8 cellular contexts compared by ENCODE assay signal in genomic region chrX:16771483-16772398, GRCh38. TPM values are rescaled to one million over a fixed set of nuclear protein-coding genes. Genes with fewer than 3 reads are reported as not detected.
DNase-seq lines count a peak whose midpoint lies in the region; ATAC-seq and TF ChIP-seq lines count a peak whose summit lies in the region.

No MANE protein-coding gene starts in this region.

- DNase-seq in BE2C (peak; percentile 58), HS-5 (ENCODE audit: low read depth) (peak; percentile 39), SK-MEL-5 (ENCODE audit: low read depth, low spot score) (peak; percentile 72), gastrocnemius medialis (no peak), tibial artery (no peak)
- no peak for DNase-seq in stimulated activated CD8-positive, alpha-beta memory T cell treated with anti-CD3 and anti-CD28 coated beads, Interleukin-4, amount 100 ng/mL, for 48 hours

- TF ChIP-seq POLR2A in gastrocnemius medialis (IDR thresholded peaks at IDR 0.05): no peak

- intact Hi-C loops in gastrocnemius medialis (cut with DNase I; ENCODE audit: low total_unique reads) (no loop called here), tibial artery (cut with DNase I; ENCODE audit: low total_unique reads) (no loop called here)

- no peaks in the 10 kb centered on the region for H3K27me3 ChIP-seq in BE2C
- no peaks in the 10 kb centered on the region for H3K27me3 ChIP-seq in iPS-15b (ENCODE audit: control insufficient read depth, insufficient read depth, low read length)
- H3K27me3 ChIP-seq in gastrocnemius medialis: no peaks in the 10 kb centered on the region
- H3K27me3 ChIP-seq in tibial artery: no peaks in the 10 kb centered on the region

- H3K36me3 ChIP-seq in BE2C: no peaks in the 10 kb centered on the region
- H3K36me3 ChIP-seq in iPS-15b (ENCODE audit: control insufficient read depth, insufficient read depth, low read length): no peaks in the 10 kb centered on the region
- H3K36me3 ChIP-seq in gastrocnemius medialis: no peaks in the 10 kb centered on the region
- no peaks in the 10 kb centered on the region for H3K36me3 ChIP-seq in tibial artery

- H3K9me3 ChIP-seq in BE2C (no peaks in the 10 kb centered on the region), iPS-15b (ENCODE audit: control insufficient read depth, insufficient read depth, low read length) (peaks cover 5% of the 10 kb centered on the region), gastrocnemius medialis (no peaks in the 10 kb centered on the region), tibial artery (no peaks in the 10 kb centered on the region)

- H3K27ac ChIP-seq in gastrocnemius medialis (no peak overlapping the region), tibial artery (no peak overlapping the region)

- peak overlapping the region; percentile 47 for H3K9ac ChIP-seq in iPS-15b (ENCODE audit: low read depth, low read length)

- TF ChIP-seq CTCF in BE2C (IDR thresholded peaks at IDR 0.05; ENCODE audit: low read depth, low read length): no peak
- no peak for TF ChIP-seq CTCF in gastrocnemius medialis (IDR thresholded peaks at IDR 0.05 in 4 of 5, conservative IDR thresholded peaks at IDR 0.05 in 1 of 5)
- no peak for TF ChIP-seq CTCF in tibial artery (IDR thresholded peaks at IDR 0.05)

- H3K4me1 ChIP-seq in BE2C (peaks cover 7% of the 10 kb centered on the region), iPS-15b (ENCODE audit: control insufficient read depth, insufficient read depth, low read length) (peaks cover 11% of the 10 kb centered on the region), gastrocnemius medialis (no peaks in the 10 kb centered on the region), tibial artery (no peaks in the 10 kb centered on the region)

- H3K4me3 ChIP-seq in BE2C (ENCODE audit: low read depth, low read length) (no peak overlapping the region), iPS-15b (ENCODE audit: low read depth, low read length) (no peak overlapping the region), gastrocnemius medialis (no peak overlapping the region), tibial artery (no peak overlapping the region)

- in situ Hi-C loops in SK-MEL-5 (cut with HindIII; ENCODE audit: low pct_unique_long_range_greater_than_20kb, low sequenced_read_pairs) (no loop called here), gastrocnemius medialis (cut with MboI; ENCODE audit: low sequenced_read_pairs in 4 of 4) (no loop called here)

- ATAC-seq in gastrocnemius medialis (no peak), HG02798 (IDR thresholded peaks at IDR 0.05; ENCODE audit: poor library complexity, unreplicated experiment) (no peak)

RNA-seq across cellular contexts. Expression of gene TXLNG, which starts 14.5 kb away (rescaled TPM):
- polyA plus RNA-seq in BE2C (2012; ENCODE audit: insufficient read depth, insufficient read length, low read depth): 19.3 TPM
- total RNA-seq in SK-MEL-5 (2014; rRNA removed; shearing (Covaris generic)): 14.7 and 15.3 TPM in 2 replicates
- 16.8 and 24.1 TPM in 2 replicates for polyA plus RNA-seq in SK-MEL-5 (2015; cell fraction: cytosol; rRNA removed)
- 30.0 and 51.3 TPM in 2 replicates for polyA plus RNA-seq in SK-MEL-5 (2015; cell fraction: nucleus; rRNA removed)
- 10 to 100 TPM in 2 of 4 donors, 1 to 10 TPM in 2; 6.9 to 16.9 (median 9.6) TPM for total RNA-seq in gastrocnemius medialis

RNA-seq across cellular contexts. Expression of gene SYAP1, which starts 52.3 kb away (rescaled TPM):
- 25.3 TPM for polyA plus RNA-seq in BE2C (2012; ENCODE audit: insufficient read depth, insufficient read length, low read depth)
- total RNA-seq in SK-MEL-5 (2014; rRNA removed; shearing (Covaris generic)): 33.7 and 35.0 TPM in 2 replicates
- polyA plus RNA-seq in SK-MEL-5 (2015; cell fraction: cytosol; rRNA removed): 19.2 and 21.7 TPM in 2 replicates
- 7.4 and 15.7 TPM in 2 replicates for polyA plus RNA-seq in SK-MEL-5 (2015; cell fraction: nucleus; rRNA removed)
- total RNA-seq in gastrocnemius medialis: 10 to 100 TPM; 10.6 to 26.4 (median 16.9) TPM

RNA-seq across cellular contexts. Expression of gene CTPS2, which starts 59.3 kb away (rescaled TPM):
- 5.3 TPM for polyA plus RNA-seq in BE2C (2012; ENCODE audit: insufficient read depth, insufficient read length, low read depth)
- total RNA-seq in SK-MEL-5 (2014; rRNA removed; shearing (Covaris generic)): 7.4 and 8.1 TPM in 2 replicates
- 2.9 and 4.2 TPM in 2 replicates for polyA plus RNA-seq in SK-MEL-5 (2015; cell fraction: cytosol; rRNA removed)
- 5.6 and 19.9 TPM in 2 replicates for polyA plus RNA-seq in SK-MEL-5 (2015; cell fraction: nucleus; rRNA removed)
- 1 to 10 TPM; 2.0 to 3.8 (median 2.8) TPM for total RNA-seq in gastrocnemius medialis

Comparison
In these comparisons a context has a peak if more than half of its experiments do, and no peak if none do; other contexts are left out.
1. DNase-seq: peak in BE2C (single experiment), HS-5 (single experiment) and SK-MEL-5 (single experiment); none in gastrocnemius medialis (0 of 2), stimulated activated CD8-positive, alpha-beta memory T cell treated with anti-CD3 and anti-CD28 coated beads, Interleukin-4, amount 100 ng/mL, for 48 hours (single experiment) and tibial artery (0 of 2).